10 cellular contexts compared by ENCODE assay signal in genomic region chr3:101781166-101781565, GRCh38. TPM values are rescaled to one million over a fixed set of nuclear protein-coding genes. Genes with fewer than 3 reads are reported as not detected.
A peak's percentile ranks its signal among the peaks of the same experiment; 100 is the strongest.
DNase-seq lines count a peak whose midpoint lies in the region; ATAC-seq and TF ChIP-seq lines count a peak whose summit lies in the region.
"Had no signal": no experiment of that assay in that cellular context is flagged by ENCODE, and none has a peak within 500 bp of the region (broad histone marks: within the 10 kb centered on the region; RNA-seq: fewer than 3 reads in every experiment).

No MANE protein-coding gene starts in this region.

- no peak for TF ChIP-seq POLR2A in HCT116 (IDR thresholded peaks at IDR 0.05; ENCODE audit: borderline replicate concordance, extremely low read depth, insufficient read depth, insufficient read length)

- peaks cover 10 to 23% of the 10 kb centered on the region in 2 experiments; a peak in 3 of 4 replicates for H3K4me1 ChIP-seq in HCT116 (ENCODE audit: control insufficient read depth in 1 of 2, insufficient read depth in 2 of 2, low read length in 2 of 2)

- no peak for DNase-seq in BJ (ENCODE audit: low read depth)
- DNase-seq in HCT116 (ENCODE audit: low read depth, low spot score), result no peak
- DNase-seq in astrocyte of the hippocampus (ENCODE audit: low read depth, low spot score), result peak; percentile 4
- DNase-seq in natural killer cell, result no peak
- DNase-seq in midbrain (lab: John Stamatoyannopoulos, UW), result no peak
- DNase-seq in stimulated activated CD4-positive, alpha-beta T cell treated with anti-CD3 and anti-CD28 coated beads, Interleukin-2, amount 100 ng/mL, for 24 hours, result no peak
- DNase-seq in NCI-H1436 (lab: John Stamatoyannopoulos, UW), result no peak

- peak overlapping the region; percentile 87; the same call in 1 of the 2 replicates for H3K4me2 ChIP-seq in HCT116 (ENCODE audit: low read length)

- TF ChIP-seq RAD21 in HCT116 (IDR thresholded peaks at IDR 0.05; ENCODE audit: low read depth), result no peak

- 0 out of 2 replicates have a peak overlapping the region, but pooled peaks have one; percentile 22 for H3K4me3 ChIP-seq in BJ (ENCODE audit: low read depth, low read length)
- H3K4me3 ChIP-seq in HCT116 (replicated peaks in 1 of 2; ENCODE audit: low read depth in 1 of 2, low read length in 2 of 2), result no peak overlapping the region

- intact Hi-C loops in HCT116 (cut with micrococcal nuclease), result no loop called here
- intact Hi-C loops in natural killer cell (cut with micrococcal nuclease), result no loop called here

- H3K27ac ChIP-seq in HCT116 (ENCODE audit: low read depth, low read length), result no peak overlapping the region

- H3K9ac ChIP-seq in HCT116 (ENCODE audit: low read length), result no peak overlapping the region

- H3K27ac Mint-ChIP-seq in natural killer cell, result peak overlapping the region; percentile 91 to 97

- ATAC-seq in HCT116 (no peak), natural killer cell (no peak), GM21619 (IDR thresholded peaks at IDR 0.05; ENCODE audit: unreplicated experiment) (no peak)
- ATAC-seq: activated CD4-positive, CD25-positive, alpha-beta regulatory T cell treated with anti-CD3 and anti-CD28 coated beads, Interleukin-2, amount 50 U/mL, for 24 hours had no signal

- H3K27me3 Mint-ChIP-seq in natural killer cell (ENCODE audit: low read depth in 2 of 2), result no peaks in the 10 kb centered on the region

- no peaks in the 10 kb centered on the region for H3K79me2 ChIP-seq in HCT116 (ENCODE audit: insufficient read depth, low read length)

- peaks cover 21% of the 10 kb centered on the region for H3K36me3 ChIP-seq in BJ (ENCODE audit: control insufficient read depth, insufficient read depth, low read length)
- no peaks in the 10 kb centered on the region for H3K36me3 ChIP-seq in HCT116 (ENCODE audit: control insufficient read depth in 1 of 2, insufficient read depth in 2 of 2, low read length in 2 of 2)

- no TSS peak for BruUV-seq in HCT116 (replicated peaks; lab: Mats Ljungman, UMichigan)

- H3K27me3 ChIP-seq in BJ (ENCODE audit: control insufficient read depth, insufficient read depth, low read length), result no peaks in the 10 kb centered on the region
- H3K27me3 ChIP-seq in HCT116 (ENCODE audit: insufficient read depth, low read length), result no peaks in the 10 kb centered on the region
- H3K27me3 ChIP-seq: ascending aorta had no signal

- POLR2A ChIA-PET in BJ (lab: Charles Lee), result no interaction called here
- POLR2A ChIA-PET in HCT116 (lab: Charles Lee), result no interaction called here

- peaks cover 30 to 36% of the 10 kb centered on the region in 2 donors for H3K4me1 Mint-ChIP-seq in natural killer cell

- H4K20me1 ChIP-seq in HCT116 (ENCODE audit: insufficient read depth), result no peaks in the 10 kb centered on the region

- no peaks in the 10 kb centered on the region for H3K9me3 ChIP-seq in HCT116 (ENCODE audit: control insufficient read depth in 1 of 2, insufficient read depth in 1 of 2, low read depth in 1 of 2, low read length in 2 of 2)
- H3K9me3 ChIP-seq: ascending aorta had no signal

- no peak overlapping the region for H3K4me3 Mint-ChIP-seq in natural killer cell

- peaks cover 26% of the 10 kb centered on the region for H3K36me3 Mint-ChIP-seq in natural killer cell

- RAD21 ChIA-PET in HCT116 (lab: Charles Lee; ENCODE audit: low non-redundant PET in 1 of 2, low total read pairs in 2 of 2, uncharacterized antibody in 2 of 2, unreplicated experiment in 2 of 2), result no interaction called here

- TF ChIP-seq CTCF in BJ (IDR thresholded peaks at IDR 0.05; ENCODE audit: insufficient read depth, low read depth, low read length) (no peak), HCT116 (IDR thresholded peaks at IDR 0.05 in 2 of 3, conservative IDR thresholded peaks at IDR 0.05 in 1 of 3; ENCODE audit: borderline replicate concordance in 1 of 3, insufficient read depth in 1 of 3, low read depth in 2 of 3, low read length in 2 of 3) (no peak), natural killer cell (IDR thresholded peaks at IDR 0.05) (no peak)

- CTCF ChIA-PET in BJ (lab: Yijun Ruan, JAX) (interaction anchor here (1.0 kb wide), 1 partner anchor 21 kb away, joined by 3 read pairs; no protein-coding TSS in a partner anchor), HCT116 (lab: Charles Lee) (no interaction called here)

- H3K9me3 Mint-ChIP-seq in natural killer cell, result no peaks in the 10 kb centered on the region

- no peaks in the 10 kb centered on the region for H3K9me2 ChIP-seq in HCT116 (ENCODE audit: insufficient read depth)

- H2AFZ ChIP-seq in HCT116 (ENCODE audit: low read depth, low read length, poor library complexity, severe bottlenecking), result no peak overlapping the region

TF ChIP-seq in HCT116, 20 proteins besides CTCF, POLR2A, EP300 and RAD21:
- TF ChIP-seq, protein P1, sequence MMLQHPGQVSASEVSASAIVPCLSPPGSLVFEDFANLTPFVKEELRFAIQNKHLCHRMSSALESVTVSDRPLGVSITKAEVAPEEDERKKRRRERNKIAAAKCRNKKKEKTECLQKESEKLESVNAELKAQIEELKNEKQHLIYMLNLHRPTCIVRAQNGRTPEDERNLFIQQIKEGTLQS (IDR thresholded peaks at IDR 0.05), result no peak
- TF ChIP-seq SIN3A (IDR thresholded peaks at IDR 0.05; ENCODE audit: low read depth) (no peak), TCF7L2 (IDR thresholded peaks at IDR 0.05; ENCODE audit: borderline replicate concordance, extremely low read depth, insufficient read depth, insufficient read length) (no peak), MAX (IDR thresholded peaks at IDR 0.05) (no peak), ELF1 (IDR thresholded peaks at IDR 0.05; ENCODE audit: borderline replicate concordance, low read depth) (no peak), YY1 (IDR thresholded peaks at IDR 0.05; ENCODE audit: extremely low read depth, insufficient replicate concordance, low read depth, low read length) (no peak)

RNA-seq across cellular contexts. Expression of gene NXPE3, which starts 2.2 kb away (rescaled TPM):
- 30.3 and 31.2 TPM in 2 replicates for polyA plus RNA-seq in BJ (2011; rRNA removed)
- polyA minus RNA-seq in BJ (2011; rRNA and poly(A)+ RNA removed), result 30.9 and 39.0 TPM in 2 replicates
- 4.3 TPM for total RNA-seq in HCT116 (2021; ENCODE audit: unreplicated experiment)
- polyA plus RNA-seq in HCT116 (2012), result 2.3 and 2.5 TPM in 2 replicates
- total RNA-seq in natural killer cell, result 10 to 100 TPM; 17.0 to 27.1 (median 21.1) TPM

RNA-seq across cellular contexts. Expression of gene CEP97, which starts 56.8 kb away (rescaled TPM):
- 1.2 and 2.5 TPM in 2 replicates for polyA plus RNA-seq in BJ (2011; rRNA removed)
- polyA minus RNA-seq in BJ (2011; rRNA and poly(A)+ RNA removed), result 3.5 and 3.6 TPM in 2 replicates
- total RNA-seq in HCT116 (2021; ENCODE audit: unreplicated experiment) (15.7 TPM), natural killer cell (10 to 100 TPM in 1 of 3 donors, 1 to 10 TPM in 2; 8.5 to 11.0 (median 9.4) TPM)
- polyA plus RNA-seq in HCT116 (2012), result 1.9 and 3.7 TPM in 2 replicates
